8 cellular contexts compared by ENCODE assay signal in the genomic region with DNA sequence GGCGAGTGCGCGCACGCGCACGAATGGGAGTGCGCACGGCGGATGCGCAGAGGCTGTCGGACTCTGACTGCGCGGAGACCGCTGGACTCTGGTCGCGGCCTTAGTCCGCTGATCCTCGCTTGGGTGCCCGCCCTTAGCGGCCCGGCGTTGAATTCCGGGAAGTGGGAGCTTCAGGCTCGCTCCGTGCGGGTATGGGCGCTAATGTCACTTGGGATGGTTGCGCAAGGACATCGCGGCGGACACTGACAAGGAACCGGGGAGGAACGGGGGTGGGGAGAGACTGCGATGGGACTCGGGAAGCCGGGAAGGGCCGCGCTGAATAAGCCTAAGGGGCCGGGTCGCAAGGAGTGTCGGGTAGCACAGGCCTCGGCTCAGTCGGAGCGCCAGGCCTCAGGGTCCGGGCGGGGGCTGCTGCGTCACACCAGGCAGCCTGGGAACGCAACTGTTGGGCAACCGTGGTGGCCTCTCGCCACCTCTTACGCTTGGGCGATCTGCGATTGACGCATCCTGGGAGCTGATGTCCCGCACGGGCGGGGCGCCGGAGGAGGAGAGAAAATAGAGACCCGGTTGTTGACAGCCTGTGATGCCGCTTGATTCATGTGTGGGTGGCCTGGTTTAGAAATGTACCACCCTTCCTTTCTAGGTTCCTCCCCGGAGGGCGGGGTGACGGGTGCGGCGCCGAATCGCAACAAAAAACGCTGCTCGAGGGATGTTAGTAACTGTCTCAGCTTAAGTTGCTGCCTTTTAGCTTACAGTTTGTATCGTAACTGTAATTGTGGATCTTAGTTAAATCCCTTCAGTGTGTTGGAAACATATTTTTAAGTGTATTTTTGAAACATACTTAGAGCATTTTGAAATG. TPM values are rescaled to one million over a fixed set of nuclear protein-coding genes. Genes with fewer than 3 reads are reported as not detected.
DNase-seq lines count a peak whose midpoint lies in the region; TF ChIP-seq lines count a peak whose summit lies in the region.

No MANE protein-coding gene starts in this region.

- H3K9me3 Mint-ChIP-seq in neural crest cell, result no peaks in the 10 kb centered on the region

- H3K4me3 ChIP-seq in foreskin fibroblast (ENCODE audit: low read depth in 1 of 2, low read length in 2 of 2), result peak overlapping the region; percentile 94 to 97
- H3K4me3 ChIP-seq in stomach, result peak overlapping the region; percentile 76 to 93 (median 88)

- WGBS in stomach, 5 donors, result 0 to 1% (median 0%) methylated on average over 57 to 71 of the region's 71 CpGs

- H3K27me3 Mint-ChIP-seq in neural crest cell (ENCODE audit: low read depth), result no peaks in the 10 kb centered on the region

- intact Hi-C loops in stomach (cut with DNase I; ENCODE audit: low total_unique reads), result no loop called here

- H3K9me3 ChIP-seq in stomach, result no peaks in the 10 kb centered on the region

- H3K27me3 ChIP-seq in stomach, result no peaks in the 10 kb centered on the region

- peak in 2 of 4 donors; percentile 76 to 85 for TF ChIP-seq POLR2A in stomach (IDR thresholded peaks at IDR 0.05)

- H3K4me1 Mint-ChIP-seq in neural crest cell, result peaks cover 56% of the 10 kb centered on the region

- TF ChIP-seq EP300 in stomach (IDR thresholded peaks at IDR 0.05), result peak; percentile 82

- H3K27ac Mint-ChIP-seq in neural crest cell (ENCODE audit: unreplicated experiment), result peak overlapping the region; percentile 99

- H3K36me3 ChIP-seq in stomach, result peaks cover 7 to 15% (median 14%) of the 10 kb centered on the region in 4 donors

- H3K4me1 ChIP-seq in stomach, result peaks cover 22 to 73% (median 48%) of the 10 kb centered on the region in 4 donors

- peak overlapping the region; percentile 99 for H3K4me3 Mint-ChIP-seq in neural crest cell

- peak overlapping the region; percentile 99 to 100 (median 100) for H3K27ac ChIP-seq in stomach

- TF ChIP-seq CTCF in foreskin fibroblast (IDR thresholded peaks at IDR 0.05; ENCODE audit: low read depth, low read length) (no peak), neural crest cell (conservative IDR thresholded peaks at IDR 0.05) (no peak), stomach (IDR thresholded peaks at IDR 0.05) (no peak)

- DNase-seq in ELR (ENCODE audit: low read depth), result peak; percentile 99
- peak; percentile 94 for DNase-seq in H4 (ENCODE audit: low spot score)
- DNase-seq in LoVo (ENCODE audit: low spot score), result peak; percentile 89
- DNase-seq in SIG-M5 (lab: John Stamatoyannopoulos, UW), result peak; percentile 92
- DNase-seq in activated gamma-delta T cell treated with anti-CD3 and anti-CD28 coated beads, Interleukin-2, amount 50 U/mL, for 16 hours (ENCODE audit: low read depth), result peak; percentile 91
- peak; percentile 99 for DNase-seq in foreskin fibroblast
- DNase-seq in neural crest cell (ENCODE audit: low read depth, low spot score), result peak; percentile 71
- peak; percentile 88 for DNase-seq in stomach

- H3K36me3 Mint-ChIP-seq in neural crest cell (ENCODE audit: low read depth), result peaks cover 2% of the 10 kb centered on the region

RNA-seq across cellular contexts. Expression of gene CHD1, which starts 0.5 kb away (rescaled TPM):
- total RNA-seq in H4 (2014; rRNA removed; shearing (Covaris generic)), result 27.7 and 52.1 TPM in 2 replicates
- total RNA-seq in neural crest cell, result 72.0 and 75.3 TPM in 2 replicates
- total RNA-seq in stomach, result 100 to 1,000 TPM in 2 of 5 donors, 10 to 100 TPM in 3; 15.1 to 119 (median 50.0) TPM
- 10 to 100 TPM in 1 of 3 donors, 1 to 10 TPM in 2; 8.0 to 24.6 (median 9.6) TPM for polyA plus RNA-seq in stomach

Comparison
In these comparisons a context has a peak if more than half of its experiments do, and no peak if none do; other contexts are left out.
1. Peak in every context shown above with its lines: DNase-seq, H3K4me3 ChIP-seq and H3K27ac ChIP-seq.